ENCODE assay signal across 27 cellular contexts in genomic region chr12:51840966-51841365, GRCh38. TPM values are rescaled to one million over a fixed set of nuclear protein-coding genes. Genes with fewer than 3 reads are reported as not detected.
"Had no signal": no experiment of that assay in that cellular context is flagged by ENCODE, and none has a peak within 500 bp of the region (broad histone marks: within the 10 kb centered on the region; RNA-seq: fewer than 3 reads in every experiment).

No MANE protein-coding gene starts in this region.

- ATAC-seq: Panc1, PC-3, Right ventricle myocardium inferior, SK-N-SH treated with all-trans-retinoic acid at 6 μM for 48 hours had no signal

- DNase-seq: KBM-7, MV-4-11, NCI-H1048, NCI-H1105, NCI-H1417, NCI-H1436 treated with DMSO at 0.1 percent for 48 hours, NCI-H1694, NCI-H187 treated with DMSO at 0.1 percent for 48 hours, NCI-H2029 treated with DMSO at 0.1 percent for 48 hours, NCI-H2171 treated with DMSO at 0.1 percent for 48 hours, NCI-H345, NCI-H446 treated with DMSO at 0.1 percent for 48 hours, NCI-H510A treated with DMSO at 0.1 percent for 48 hours, NCI-H69, NCI-H774, PC-3, SHP77 treated with DMSO at 0.1 percent for 48 hours, SJCRH30 had no signal

- H3K9me3 ChIP-seq: SJCRH30 had no signal

- FAIRE-seq: HTR-8/SVneo had no signal

- H3K4me1 ChIP-seq: SJCRH30 had no signal

- H3K4me3 ChIP-seq: SJCRH30 had no signal

- H3K27ac ChIP-seq: HL-60, SJCRH30 had no signal

- H3K36me3 ChIP-seq: SJCRH30 had no signal

RNA-seq across cellular contexts. Expression of gene FIGNL2, which starts 7.6 kb away (rescaled TPM):
- total RNA-seq: MCF 10A, OCI-LY7, PC-3, RPMI7951 had no signal

RNA-seq across cellular contexts. Expression of gene ANKRD33, which starts 46.9 kb away (rescaled TPM):
- total RNA-seq: LHCN-M2, MCF 10A, OCI-LY7, PC-3, Right ventricle myocardium inferior, RPMI7951, SJCRH30 had no signal
